1 cellular context compared by ENCODE assay signal in the genomic region with DNA sequence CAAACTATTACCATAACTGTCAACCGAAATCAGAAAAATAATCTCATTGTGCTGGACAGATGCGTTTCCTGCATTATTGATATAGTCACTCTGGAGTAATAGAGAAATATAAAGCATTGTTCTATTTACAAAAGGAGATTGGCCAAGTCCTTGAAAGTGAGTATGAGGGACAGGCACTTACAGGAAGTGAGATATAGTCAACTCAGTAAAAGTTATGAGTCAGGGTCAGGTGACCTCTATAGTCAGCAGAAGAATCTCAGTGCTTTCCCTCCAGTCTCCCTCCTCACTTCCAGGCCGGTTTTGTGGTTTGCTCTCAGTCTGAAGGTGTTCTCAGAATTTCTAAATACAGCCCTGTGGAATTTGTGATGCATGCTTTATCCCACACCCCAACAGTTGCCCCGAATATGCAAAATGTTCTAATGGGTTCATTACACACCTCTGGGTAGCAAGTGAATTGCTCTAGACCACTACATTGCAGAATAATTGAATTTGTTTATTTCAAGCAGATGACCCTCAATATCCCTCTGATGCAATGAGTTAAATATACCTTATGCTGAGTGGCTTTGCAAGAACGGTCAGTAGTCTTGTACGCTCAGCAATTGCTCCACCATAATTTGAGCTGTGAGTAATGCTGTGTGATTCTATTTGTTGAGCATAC.
TF ChIP-seq lines count a peak whose summit lies in the region.

No MANE protein-coding gene starts in this region.

TF ChIP-seq in K562, 482 proteins besides CTCF, POLR2A, EP300 and RAD21 (continued from another document):
- TF ChIP-seq, protein P1, sequence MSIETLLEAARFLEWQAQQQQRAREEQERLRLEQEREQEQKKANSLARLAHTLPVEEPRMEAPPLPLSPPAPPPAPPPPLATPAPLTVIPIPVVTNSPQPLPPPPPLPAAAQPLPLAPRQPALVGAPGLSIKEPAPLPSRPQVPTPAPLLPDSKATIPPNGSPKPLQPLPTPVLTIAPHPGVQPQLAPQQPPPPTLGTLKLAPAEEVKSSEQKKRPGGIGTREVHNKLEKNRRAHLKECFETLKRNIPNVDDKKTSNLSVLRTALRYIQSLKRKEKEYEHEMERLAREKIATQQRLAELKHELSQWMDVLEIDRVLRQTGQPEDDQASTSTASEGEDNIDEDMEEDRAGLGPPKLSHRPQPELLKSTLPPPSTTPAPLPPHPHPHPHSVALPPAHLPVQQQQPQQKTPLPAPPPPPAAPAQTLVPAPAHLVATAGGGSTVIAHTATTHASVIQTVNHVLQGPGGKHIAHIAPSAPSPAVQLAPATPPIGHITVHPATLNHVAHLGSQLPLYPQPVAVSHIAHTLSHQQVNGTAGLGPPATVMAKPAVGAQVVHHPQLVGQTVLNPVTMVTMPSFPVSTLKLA (conservative IDR thresholded peaks at IDR 0.05) = no peak
- TF ChIP-seq TAF7 (tag; IDR thresholded peaks at IDR 0.05) (no peak), CEBPG (CRISPR knock-in tag; IDR thresholded peaks at IDR 0.05) (no peak), CEBPG (tag; conservative IDR thresholded peaks at IDR 0.05 in 1 of 2, IDR thresholded peaks at IDR 0.05 in 1 of 2) (peak in 1 of 2 experiments; percentile 69; a peak in 2 of 4 replicates), BDP1 (IDR thresholded peaks at IDR 0.05; ENCODE audit: insufficient read depth, insufficient read length) (no peak), DIDO1 (tag; IDR thresholded peaks at IDR 0.05; ENCODE audit: low read depth) (no peak), XRCC4 (IDR thresholded peaks at IDR 0.05; ENCODE audit: extremely low read depth, insufficient read depth, insufficient read length) (no peak), SOX6 (IDR thresholded peaks at IDR 0.05) (peak; percentile 50; the same call in 1 of the 2 replicates), NCOA6 (IDR thresholded peaks at IDR 0.05) (no peak), RBM25 (IDR thresholded peaks at IDR 0.05; ENCODE audit: low read depth, low read length, severe bottlenecking) (no peak)
- TF ChIP-seq, protein P2, sequence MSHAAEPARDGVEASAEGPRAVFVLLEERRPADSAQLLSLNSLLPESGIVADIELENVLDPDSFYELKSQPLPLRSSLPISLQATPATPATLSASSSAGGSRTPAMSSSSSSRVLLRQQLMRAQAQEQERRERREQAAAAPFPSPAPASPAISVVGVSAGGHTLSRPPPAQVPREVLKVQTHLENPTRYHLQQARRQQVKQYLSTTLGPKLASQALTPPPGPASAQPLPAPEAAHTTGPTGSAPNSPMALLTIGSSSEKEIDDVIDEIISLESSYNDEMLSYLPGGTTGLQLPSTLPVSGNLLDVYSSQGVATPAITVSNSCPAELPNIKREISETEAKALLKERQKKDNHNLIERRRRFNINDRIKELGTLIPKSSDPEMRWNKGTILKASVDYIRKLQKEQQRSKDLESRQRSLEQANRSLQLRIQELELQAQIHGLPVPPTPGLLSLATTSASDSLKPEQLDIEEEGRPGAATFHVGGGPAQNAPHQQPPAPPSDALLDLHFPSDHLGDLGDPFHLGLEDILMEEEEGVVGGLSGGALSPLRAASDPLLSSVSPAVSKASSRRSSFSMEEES (CRISPR knock-in tag; IDR thresholded peaks at IDR 0.05) = peak; percentile 58
- TF ChIP-seq, protein P3, sequence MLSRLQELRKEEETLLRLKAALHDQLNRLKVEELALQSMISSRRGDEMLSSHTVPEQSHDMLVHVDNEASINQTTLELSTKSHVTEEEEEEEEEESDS (CRISPR knock-in tag; IDR thresholded peaks at IDR 0.05) = no peak
- TF ChIP-seq, protein P4, sequence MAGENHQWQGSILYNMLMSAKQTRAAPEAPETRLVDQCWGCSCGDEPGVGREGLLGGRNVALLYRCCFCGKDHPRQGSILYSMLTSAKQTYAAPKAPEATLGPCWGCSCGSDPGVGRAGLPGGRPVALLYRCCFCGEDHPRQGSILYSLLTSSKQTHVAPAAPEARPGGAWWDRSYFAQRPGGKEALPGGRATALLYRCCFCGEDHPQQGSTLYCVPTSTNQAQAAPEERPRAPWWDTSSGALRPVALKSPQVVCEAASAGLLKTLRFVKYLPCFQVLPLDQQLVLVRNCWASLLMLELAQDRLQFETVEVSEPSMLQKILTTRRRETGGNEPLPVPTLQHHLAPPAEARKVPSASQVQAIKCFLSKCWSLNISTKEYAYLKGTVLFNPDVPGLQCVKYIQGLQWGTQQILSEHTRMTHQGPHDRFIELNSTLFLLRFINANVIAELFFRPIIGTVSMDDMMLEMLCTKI (IDR thresholded peaks at IDR 0.05; ENCODE audit: partially characterized antibody) = no peak
- TF ChIP-seq, protein P5, sequence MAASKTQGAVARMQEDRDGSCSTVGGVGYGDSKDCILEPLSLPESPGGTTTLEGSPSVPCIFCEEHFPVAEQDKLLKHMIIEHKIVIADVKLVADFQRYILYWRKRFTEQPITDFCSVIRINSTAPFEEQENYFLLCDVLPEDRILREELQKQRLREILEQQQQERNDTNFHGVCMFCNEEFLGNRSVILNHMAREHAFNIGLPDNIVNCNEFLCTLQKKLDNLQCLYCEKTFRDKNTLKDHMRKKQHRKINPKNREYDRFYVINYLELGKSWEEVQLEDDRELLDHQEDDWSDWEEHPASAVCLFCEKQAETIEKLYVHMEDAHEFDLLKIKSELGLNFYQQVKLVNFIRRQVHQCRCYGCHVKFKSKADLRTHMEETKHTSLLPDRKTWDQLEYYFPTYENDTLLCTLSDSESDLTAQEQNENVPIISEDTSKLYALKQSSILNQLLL (CRISPR knock-in tag; IDR thresholded peaks at IDR 0.05; ENCODE audit: borderline replicate concordance) = no peak
